18 cellular contexts compared by ENCODE assay signal in genomic region chr7:25615603-25616002, GRCh38.
DNase-seq lines count a peak whose midpoint lies in the region; ATAC-seq lines count a peak whose summit lies in the region.
"Had no signal": no experiment of that assay in that cellular context is flagged by ENCODE, and none has a peak within 500 bp of the region (broad histone marks: within the 10 kb centered on the region; RNA-seq: fewer than 3 reads in every experiment).

No MANE protein-coding gene starts in this region.

- no peaks in the 10 kb centered on the region for H3K36me3 Mint-ChIP-seq in natural killer cell treated with Interleukin-12 subunit alpha and Interleukin-12 subunit beta and Interleukin-15 and Interleukin-18, amount 100 ng/mL, for 72 hours

- DNase-seq in stimulated activated naive CD8-positive, alpha-beta T cell treated with anti-CD3 and anti-CD28 coated beads, Interleukin-15, Interleukin-2, amounts not matched to agents 100 U/mL and 50 U/mL, for 24 hours, result no peak
- no peak for DNase-seq in stimulated activated naive CD8-positive, alpha-beta T cell treated with anti-CD3 and anti-CD28 coated beads, Interleukin-15, amount 100 ng/mL, for 72 hours
- peak in 1 of 2 experiments; percentile 28 for DNase-seq in SJSA1 (ENCODE audit: low read depth in 1 of 2, low spot score in 2 of 2)
- DNase-seq in glomerular visceral epithelial cell (ENCODE audit: extremely low spot score), result peak; percentile 11
- DNase-seq in natural killer cell treated with Interleukin-12 subunit alpha and Interleukin-12 subunit beta and Interleukin-15 and Interleukin-18, amount 100 ng/mL, for 72 hours (ENCODE audit: low spot score), result no peak
- DNase-seq in NCI-H2171 (lab: John Stamatoyannopoulos, UW), result no peak
- no peak for DNase-seq in left colon
- DNase-seq in GM19238 (ENCODE audit: insufficient read length, low spot score), result no peak
- DNase-seq: activated CD4-positive, alpha-beta T cell treated with anti-CD3 and anti-CD28 coated beads, Interleukin-2, amount 50 U/mL, for 48 hours; activated T-cell treated with anti-CD3 and anti-CD28 coated beads, Interleukin-2, amount 50 U/mL, for 72 hours; EL; endodermal cell; kidney glomerular epithelial cell; MM.1S; NCI-H2081; NCI-H524 treated with DMSO at 0.1 percent for 48 hours; SW 1271 had no signal

- ATAC-seq in stimulated activated naive CD8-positive, alpha-beta T cell treated with anti-CD3 and anti-CD28 coated beads, Interleukin-15, Interleukin-2, amounts not matched to agents 100 U/mL and 50 U/mL, for 24 hours, result peak; percentile 34
- no peak for ATAC-seq in stimulated activated naive CD8-positive, alpha-beta T cell treated with anti-CD3 and anti-CD28 coated beads, Interleukin-15, amount 100 ng/mL, for 72 hours
- ATAC-seq in natural killer cell treated with Interleukin-12 subunit alpha and Interleukin-12 subunit beta and Interleukin-15 and Interleukin-18, amount 100 ng/mL, for 72 hours, result no peak
- ATAC-seq in left colon, result no peak
- ATAC-seq: activated T-cell treated with anti-CD3 and anti-CD28 coated beads, Interleukin-2, amount 50 U/mL, for 72 hours; Panc1 had no signal

- H3K27ac ChIP-seq in SJSA1, result peak overlapping the region; percentile 32

- H3K27me3 ChIP-seq in SJSA1 (replicated peaks), result no peaks in the 10 kb centered on the region

- peaks cover 35% of the 10 kb centered on the region for H3K4me1 ChIP-seq in SJSA1 (replicated peaks)

- peaks cover 65% of the 10 kb centered on the region for H3K4me1 Mint-ChIP-seq in stimulated activated naive CD8-positive, alpha-beta T cell treated with anti-CD3 and anti-CD28 coated beads, Interleukin-15, amount 100 ng/mL, for 72 hours
- H3K4me1 Mint-ChIP-seq in natural killer cell treated with Interleukin-12 subunit alpha and Interleukin-12 subunit beta and Interleukin-15 and Interleukin-18, amount 100 ng/mL, for 72 hours (ENCODE audit: low read depth in 2 of 2), result peaks cover 5 to 7% of the 10 kb centered on the region in 2 donors
- H3K4me1 Mint-ChIP-seq: endodermal cell had no signal

- H3K9me3 Mint-ChIP-seq in stimulated activated naive CD8-positive, alpha-beta T cell treated with anti-CD3 and anti-CD28 coated beads, Interleukin-15, amount 100 ng/mL, for 72 hours, result peaks cover 0 to 16% of the 10 kb centered on the region in 2 donors
- H3K9me3 Mint-ChIP-seq in natural killer cell treated with Interleukin-12 subunit alpha and Interleukin-12 subunit beta and Interleukin-15 and Interleukin-18, amount 100 ng/mL, for 72 hours, result peaks cover 4% of the 10 kb centered on the region

- no peak overlapping the region for H3K27ac Mint-ChIP-seq in stimulated activated naive CD8-positive, alpha-beta T cell treated with anti-CD3 and anti-CD28 coated beads, Interleukin-15, amount 100 ng/mL, for 72 hours
- no peak overlapping the region for H3K27ac Mint-ChIP-seq in natural killer cell treated with Interleukin-12 subunit alpha and Interleukin-12 subunit beta and Interleukin-15 and Interleukin-18, amount 100 ng/mL, for 72 hours
- H3K27ac Mint-ChIP-seq: activated T-cell treated with anti-CD3 and anti-CD28 coated beads, Interleukin-2, amount 50 U/mL, for 72 hours; endodermal cell had no signal

- H3K4me3 ChIP-seq in SJSA1, result no peak overlapping the region

- no peak overlapping the region for H3K4me3 Mint-ChIP-seq in stimulated activated naive CD8-positive, alpha-beta T cell treated with anti-CD3 and anti-CD28 coated beads, Interleukin-15, amount 100 ng/mL, for 72 hours
- H3K4me3 Mint-ChIP-seq in natural killer cell treated with Interleukin-12 subunit alpha and Interleukin-12 subunit beta and Interleukin-15 and Interleukin-18, amount 100 ng/mL, for 72 hours, result no peak overlapping the region
- H3K4me3 Mint-ChIP-seq: activated T-cell treated with anti-CD3 and anti-CD28 coated beads, Interleukin-2, amount 50 U/mL, for 72 hours; endodermal cell had no signal

- no peaks in the 10 kb centered on the region for H3K27me3 Mint-ChIP-seq in stimulated activated naive CD8-positive, alpha-beta T cell treated with anti-CD3 and anti-CD28 coated beads, Interleukin-15, amount 100 ng/mL, for 72 hours
- H3K27me3 Mint-ChIP-seq in natural killer cell treated with Interleukin-12 subunit alpha and Interleukin-12 subunit beta and Interleukin-15 and Interleukin-18, amount 100 ng/mL, for 72 hours, result peaks cover 4 to 14% of the 10 kb centered on the region in 2 donors

- intact Hi-C loops in left colon (cut with DNase I, micrococcal nuclease), result no loop called here

- no peaks in the 10 kb centered on the region for H3K36me3 ChIP-seq in SJSA1

- 0 out of 2 replicates have a peak, but pooled peaks cover 2% of the 10 kb centered on the region for H3K9me3 ChIP-seq in SJSA1 (replicated peaks)
